ENCODE assay signal across 2 cellular contexts in the genomic region with DNA sequence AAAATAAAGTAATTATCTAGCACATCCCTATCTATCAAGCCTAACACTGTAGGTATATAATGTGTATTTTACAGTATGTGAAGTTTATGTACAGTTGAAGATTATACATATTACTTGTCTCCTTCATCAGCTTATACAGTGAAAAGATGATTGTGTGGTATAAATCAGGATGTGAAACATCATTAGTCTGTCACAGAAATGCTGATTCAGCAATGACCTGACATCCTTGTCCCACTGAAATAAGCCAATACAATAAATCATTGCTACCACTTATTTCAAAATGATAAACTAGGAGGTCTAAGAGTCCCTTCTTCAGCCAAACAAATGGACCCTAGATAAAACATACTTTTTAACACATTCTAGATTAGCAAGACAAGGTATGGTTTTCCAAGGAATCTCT.
A peak's percentile ranks its signal among the peaks of the same experiment; 100 is the strongest.
TF ChIP-seq lines count a peak whose summit lies in the region.

No MANE protein-coding gene starts in this region.

TF ChIP-seq in HepG2, 621 proteins besides CTCF, POLR2A, EP300 and RAD21:
- TF ChIP-seq, protein P1, sequence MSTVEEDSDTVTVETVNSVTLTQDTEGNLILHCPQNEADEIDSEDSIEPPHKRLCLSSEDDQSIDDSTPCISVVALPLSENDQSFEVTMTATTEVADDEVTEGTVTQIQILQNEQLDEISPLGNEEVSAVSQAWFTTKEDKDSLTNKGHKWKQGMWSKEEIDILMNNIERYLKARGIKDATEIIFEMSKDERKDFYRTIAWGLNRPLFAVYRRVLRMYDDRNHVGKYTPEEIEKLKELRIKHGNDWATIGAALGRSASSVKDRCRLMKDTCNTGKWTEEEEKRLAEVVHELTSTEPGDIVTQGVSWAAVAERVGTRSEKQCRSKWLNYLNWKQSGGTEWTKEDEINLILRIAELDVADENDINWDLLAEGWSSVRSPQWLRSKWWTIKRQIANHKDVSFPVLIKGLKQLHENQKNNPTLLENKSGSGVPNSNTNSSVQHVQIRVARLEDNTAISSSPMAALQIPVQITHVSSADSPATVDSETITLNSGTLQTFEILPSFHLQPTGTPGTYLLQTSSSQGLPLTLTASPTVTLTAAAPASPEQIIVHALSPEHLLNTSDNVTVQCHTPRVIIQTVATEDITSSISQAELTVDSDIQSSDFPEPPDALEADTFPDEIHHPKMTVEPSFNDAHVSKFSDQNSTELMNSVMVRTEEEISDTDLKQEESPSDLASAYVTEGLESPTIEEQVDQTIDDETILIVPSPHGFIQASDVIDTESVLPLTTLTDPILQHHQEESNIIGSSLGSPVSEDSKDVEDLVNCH (CRISPR knock-in tag; IDR thresholded peaks at IDR 0.05), result no peak
- TF ChIP-seq, protein P2, sequence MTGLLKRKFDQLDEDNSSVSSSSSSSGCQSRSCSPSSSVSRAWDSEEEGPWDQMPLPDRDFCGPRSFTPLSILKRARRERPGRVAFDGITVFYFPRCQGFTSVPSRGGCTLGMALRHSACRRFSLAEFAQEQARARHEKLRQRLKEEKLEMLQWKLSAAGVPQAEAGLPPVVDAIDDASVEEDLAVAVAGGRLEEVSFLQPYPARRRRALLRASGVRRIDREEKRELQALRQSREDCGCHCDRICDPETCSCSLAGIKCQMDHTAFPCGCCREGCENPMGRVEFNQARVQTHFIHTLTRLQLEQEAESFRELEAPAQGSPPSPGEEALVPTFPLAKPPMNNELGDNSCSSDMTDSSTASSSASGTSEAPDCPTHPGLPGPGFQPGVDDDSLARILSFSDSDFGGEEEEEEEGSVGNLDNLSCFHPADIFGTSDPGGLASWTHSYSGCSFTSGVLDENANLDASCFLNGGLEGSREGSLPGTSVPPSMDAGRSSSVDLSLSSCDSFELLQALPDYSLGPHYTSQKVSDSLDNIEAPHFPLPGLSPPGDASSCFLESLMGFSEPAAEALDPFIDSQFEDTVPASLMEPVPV (CRISPR knock-in tag; IDR thresholded peaks at IDR 0.05), result no peak
- TF ChIP-seq MAFK (conservative IDR thresholded peaks at IDR 0.05 in 1 of 2, IDR thresholded peaks at IDR 0.05 in 1 of 2; ENCODE audit: low read length in 2 of 2) (peak; percentile 96 to 99), MAFF (IDR thresholded peaks at IDR 0.05; ENCODE audit: low read depth, low read length) (peak; percentile 98)

TF ChIP-seq in K562, 482 proteins besides CTCF, POLR2A, EP300 and RAD21 (continued from another document):
- TF ChIP-seq, protein P3, sequence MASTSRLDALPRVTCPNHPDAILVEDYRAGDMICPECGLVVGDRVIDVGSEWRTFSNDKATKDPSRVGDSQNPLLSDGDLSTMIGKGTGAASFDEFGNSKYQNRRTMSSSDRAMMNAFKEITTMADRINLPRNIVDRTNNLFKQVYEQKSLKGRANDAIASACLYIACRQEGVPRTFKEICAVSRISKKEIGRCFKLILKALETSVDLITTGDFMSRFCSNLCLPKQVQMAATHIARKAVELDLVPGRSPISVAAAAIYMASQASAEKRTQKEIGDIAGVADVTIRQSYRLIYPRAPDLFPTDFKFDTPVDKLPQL (IDR thresholded peaks at IDR 0.05; ENCODE audit: extremely low read depth, insufficient read length), result no peak
- TF ChIP-seq ZNF316 (IDR thresholded peaks at IDR 0.05), result peak; percentile 91
- no peak for TF ChIP-seq HDAC3 (IDR thresholded peaks at IDR 0.05; ENCODE audit: borderline replicate concordance, partially characterized antibody)
- TF ChIP-seq MAFF (IDR thresholded peaks at IDR 0.05; ENCODE audit: low read length), result peak; percentile 95
- TF ChIP-seq, protein P4, sequence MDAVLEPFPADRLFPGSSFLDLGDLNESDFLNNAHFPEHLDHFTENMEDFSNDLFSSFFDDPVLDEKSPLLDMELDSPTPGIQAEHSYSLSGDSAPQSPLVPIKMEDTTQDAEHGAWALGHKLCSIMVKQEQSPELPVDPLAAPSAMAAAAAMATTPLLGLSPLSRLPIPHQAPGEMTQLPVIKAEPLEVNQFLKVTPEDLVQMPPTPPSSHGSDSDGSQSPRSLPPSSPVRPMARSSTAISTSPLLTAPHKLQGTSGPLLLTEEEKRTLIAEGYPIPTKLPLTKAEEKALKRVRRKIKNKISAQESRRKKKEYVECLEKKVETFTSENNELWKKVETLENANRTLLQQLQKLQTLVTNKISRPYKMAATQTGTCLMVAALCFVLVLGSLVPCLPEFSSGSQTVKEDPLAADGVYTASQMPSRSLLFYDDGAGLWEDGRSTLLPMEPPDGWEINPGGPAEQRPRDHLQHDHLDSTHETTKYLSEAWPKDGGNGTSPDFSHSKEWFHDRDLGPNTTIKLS (IDR thresholded peaks at IDR 0.05; ENCODE audit: borderline replicate concordance, low read depth), result no peak
- TF ChIP-seq MAFK (IDR thresholded peaks at IDR 0.05; ENCODE audit: low read length), result peak; percentile 94
- TF ChIP-seq ZNF184 (CRISPR knock-in tag; IDR thresholded peaks at IDR 0.05), result no peak
- peak; percentile 85 for TF ChIP-seq C11orf30 (IDR thresholded peaks at IDR 0.05; ENCODE audit: low read depth)
TF ChIP-seq in K562: peak in this region for 5.
